ENCODE assay signal across 1 cellular context in genomic region chrX:12349201-12349600, GRCh38.
TF ChIP-seq lines count a peak whose summit lies in the region.

No MANE protein-coding gene starts in this region.

TF ChIP-seq in GM23338, 12 proteins besides CTCF, POLR2A, EP300 and RAD21 (continued from another document):
- TF ChIP-seq ETS1 (IDR thresholded peaks at IDR 0.05): no peak
- TF ChIP-seq STAT1 (IDR thresholded peaks at IDR 0.05; ENCODE audit: unreplicated experiment): no peak
- no peak for TF ChIP-seq ZNF331 (CRISPR knock-in tag; IDR thresholded peaks at IDR 0.05; ENCODE audit: low read depth)
- TF ChIP-seq ZNF114 (CRISPR knock-in tag; IDR thresholded peaks at IDR 0.05): no peak
- TF ChIP-seq POLR2AphosphoS5 (IDR thresholded peaks at IDR 0.05; ENCODE audit: low read depth): no peak
- TF ChIP-seq, protein P1, sequence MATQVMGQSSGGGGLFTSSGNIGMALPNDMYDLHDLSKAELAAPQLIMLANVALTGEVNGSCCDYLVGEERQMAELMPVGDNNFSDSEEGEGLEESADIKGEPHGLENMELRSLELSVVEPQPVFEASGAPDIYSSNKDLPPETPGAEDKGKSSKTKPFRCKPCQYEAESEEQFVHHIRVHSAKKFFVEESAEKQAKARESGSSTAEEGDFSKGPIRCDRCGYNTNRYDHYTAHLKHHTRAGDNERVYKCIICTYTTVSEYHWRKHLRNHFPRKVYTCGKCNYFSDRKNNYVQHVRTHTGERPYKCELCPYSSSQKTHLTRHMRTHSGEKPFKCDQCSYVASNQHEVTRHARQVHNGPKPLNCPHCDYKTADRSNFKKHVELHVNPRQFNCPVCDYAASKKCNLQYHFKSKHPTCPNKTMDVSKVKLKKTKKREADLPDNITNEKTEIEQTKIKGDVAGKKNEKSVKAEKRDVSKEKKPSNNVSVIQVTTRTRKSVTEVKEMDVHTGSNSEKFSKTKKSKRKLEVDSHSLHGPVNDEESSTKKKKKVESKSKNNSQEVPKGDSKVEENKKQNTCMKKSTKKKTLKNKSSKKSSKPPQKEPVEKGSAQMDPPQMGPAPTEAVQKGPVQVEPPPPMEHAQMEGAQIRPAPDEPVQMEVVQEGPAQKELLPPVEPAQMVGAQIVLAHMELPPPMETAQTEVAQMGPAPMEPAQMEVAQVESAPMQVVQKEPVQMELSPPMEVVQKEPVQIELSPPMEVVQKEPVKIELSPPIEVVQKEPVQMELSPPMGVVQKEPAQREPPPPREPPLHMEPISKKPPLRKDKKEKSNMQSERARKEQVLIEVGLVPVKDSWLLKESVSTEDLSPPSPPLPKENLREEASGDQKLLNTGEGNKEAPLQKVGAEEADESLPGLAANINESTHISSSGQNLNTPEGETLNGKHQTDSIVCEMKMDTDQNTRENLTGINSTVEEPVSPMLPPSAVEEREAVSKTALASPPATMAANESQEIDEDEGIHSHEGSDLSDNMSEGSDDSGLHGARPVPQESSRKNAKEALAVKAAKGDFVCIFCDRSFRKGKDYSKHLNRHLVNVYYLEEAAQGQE (IDR thresholded peaks at IDR 0.05; ENCODE audit: unreplicated experiment): no peak
